In genomic region chr1:84143796-84144565, GRCh38 we compare ENCODE assay signal across 8 cellular contexts. TPM values are rescaled to one million over a fixed set of nuclear protein-coding genes. Genes with fewer than 3 reads are reported as not detected.
DNase-seq lines count a peak whose midpoint lies in the region; ATAC-seq, FAIRE-seq and TF ChIP-seq lines count a peak whose summit lies in the region.

Gene PRKACB (plus strand): TSS chr1:84144271. CDS start chr1:84144362, 91 bp downstream.

- peak; percentile 89 for FAIRE-seq in GM12891 (lab: Jason Lieb, UNC)

- TF ChIP-seq CTCF in LNCaP clone FGC (IDR thresholded peaks at IDR 0.05; ENCODE audit: control insufficient read depth, extremely low read depth, insufficient read depth) (no peak), right atrium auricular region (IDR thresholded peaks at IDR 0.05) (no peak)

- no peak for TF ChIP-seq POLR2A in GM12891 (IDR thresholded peaks at IDR 0.05; ENCODE audit: low read depth, low read length)

- peaks cover 0 to 6% of the 10 kb centered on the region in 2 donors for H3K4me1 ChIP-seq in right atrium auricular region

- H3K4me1 Mint-ChIP-seq in activated naive CD8-positive, alpha-beta T cell treated with anti-CD3 and anti-CD28 coated beads, Interleukin-2, amount 50 U/mL, for 24 hours: peaks cover 60% of the 10 kb centered on the region

- DNase-seq in GM12891 (ENCODE audit: insufficient read length, low spot score) (no peak), LNCaP clone FGC (ENCODE audit: low read depth) (peak; percentile 63), right atrium auricular region (ENCODE audit: low spot score) (no peak), NCI-H748 (lab: John Stamatoyannopoulos, UW; ENCODE audit: unreplicated experiment) (no peak), middle frontal gyrus (ENCODE audit: extremely low spot score, low spot score) (no peak)
- no peak for DNase-seq in activated naive CD8-positive, alpha-beta T cell treated with anti-CD3 and anti-CD28 coated beads, Interleukin-2, amount 50 U/mL, for 24 hours
- no peak for DNase-seq in stimulated activated naive CD8-positive, alpha-beta T cell treated with anti-CD3 and anti-CD28 coated beads, Interleukin-15, Interleukin-2, amounts not matched to agents 100 U/mL and 50 U/mL, for 24 hours

- no peaks in the 10 kb centered on the region for H3K27me3 ChIP-seq in right atrium auricular region

- peak within 1 kb of the TSS; percentile 91 for H3K27ac Mint-ChIP-seq in activated naive CD8-positive, alpha-beta T cell treated with anti-CD3 and anti-CD28 coated beads, Interleukin-2, amount 50 U/mL, for 24 hours

- H3K36me3 Mint-ChIP-seq in activated naive CD8-positive, alpha-beta T cell treated with anti-CD3 and anti-CD28 coated beads, Interleukin-2, amount 50 U/mL, for 24 hours (ENCODE audit: low read depth): no peaks in the 10 kb centered on the region

- no peaks in the 10 kb centered on the region for H3K36me3 ChIP-seq in right atrium auricular region

- H3K4me3 Mint-ChIP-seq in activated naive CD8-positive, alpha-beta T cell treated with anti-CD3 and anti-CD28 coated beads, Interleukin-2, amount 50 U/mL, for 24 hours: peak within 1 kb of the TSS; percentile 84

- H3K4me3 ChIP-seq in LNCaP clone FGC (ENCODE audit: low read depth, low read length) (peak within 1 kb of the TSS; percentile 62), right atrium auricular region (no peak within 1 kb of the TSS)

- peaks cover 0 to 4% of the 10 kb centered on the region in 2 donors for H3K9me3 ChIP-seq in right atrium auricular region

- H3K27ac ChIP-seq in right atrium auricular region: no peak within 1 kb of the TSS

- peak; percentile 89 for ATAC-seq in GM21737 (IDR thresholded peaks at IDR 0.05; ENCODE audit: unreplicated experiment)
- ATAC-seq in activated naive CD8-positive, alpha-beta T cell treated with anti-CD3 and anti-CD28 coated beads, Interleukin-2, amount 50 U/mL, for 24 hours: peak; percentile 93
- peak; percentile 90 for ATAC-seq in stimulated activated naive CD8-positive, alpha-beta T cell treated with anti-CD3 and anti-CD28 coated beads, Interleukin-15, Interleukin-2, amounts not matched to agents 100 U/mL and 50 U/mL, for 24 hours

- peaks cover 4% of the 10 kb centered on the region for H3K9me3 Mint-ChIP-seq in activated naive CD8-positive, alpha-beta T cell treated with anti-CD3 and anti-CD28 coated beads, Interleukin-2, amount 50 U/mL, for 24 hours

- no peaks in the 10 kb centered on the region for H3K27me3 Mint-ChIP-seq in activated naive CD8-positive, alpha-beta T cell treated with anti-CD3 and anti-CD28 coated beads, Interleukin-2, amount 50 U/mL, for 24 hours

TF ChIP-seq in GM12891, 5 proteins besides CTCF, POLR2A, EP300 and RAD21:
- TF ChIP-seq TAF1 (IDR thresholded peaks at IDR 0.05; ENCODE audit: low read depth, low read length) (no peak), PAX5 (IDR thresholded peaks at IDR 0.05; ENCODE audit: insufficient read depth, low read length, severe bottlenecking) (no peak), POU2F2 (IDR thresholded peaks at IDR 0.05; ENCODE audit: low read depth, low read length) (no peak), SPI1 (IDR thresholded peaks at IDR 0.05; ENCODE audit: low read depth, low read length) (no peak), POLR2AphosphoS5 (IDR thresholded peaks at IDR 0.05; ENCODE audit: low read depth, low read length) (no peak)

RNA-seq across cellular contexts. Expression of gene PRKACB, which starts in this region (rescaled TPM):
- polyA plus RNA-seq in GM12891 (2012; ENCODE audit: low read depth, missing spikeins): 3.8 TPM
- total RNA-seq in right atrium auricular region: 10 to 100 TPM; 25.2 to 35.0 TPM
